ENCODE assay signal across 25 cellular contexts in genomic region chr15:88644741-88645140, GRCh38. TPM values are rescaled to one million over a fixed set of nuclear protein-coding genes. Genes with fewer than 3 reads are reported as not detected.
DNase-seq lines count a peak whose midpoint lies in the region; ATAC-seq and TF ChIP-seq lines count a peak whose summit lies in the region.
"Had no signal": no experiment of that assay in that cellular context is flagged by ENCODE, and none has a peak within 500 bp of the region (broad histone marks: within the 10 kb centered on the region; RNA-seq: fewer than 3 reads in every experiment).

No MANE protein-coding gene starts in this region.

- no peak overlapping the region for H3K4me2 ChIP-seq in GM23338
- H3K4me2 ChIP-seq: hepatocyte, neural progenitor cell had no signal

- H3K27me3 ChIP-seq in CD4-positive, alpha-beta T cell (ENCODE audit: control insufficient read depth, insufficient read depth, low read length): no peaks in the 10 kb centered on the region
- no peaks in the 10 kb centered on the region for H3K27me3 ChIP-seq in GM23338 (ENCODE audit: insufficient read depth)
- H3K27me3 ChIP-seq: hepatocyte, neural progenitor cell, tibial artery had no signal

- no peak overlapping the region for H3K27ac ChIP-seq in CD4-positive, alpha-beta T cell (ENCODE audit: low read depth, low read length)
- no peak overlapping the region for H3K27ac ChIP-seq in GM23338 (ENCODE audit: low read depth)
- H3K27ac ChIP-seq: hepatocyte, left ventricle myocardium inferior, neural progenitor cell, psoas muscle, tibial artery had no signal

- CTCF ChIA-PET in activated CD4-positive, alpha-beta memory T cell treated with anti-CD3 and anti-CD28 coated beads for 36 hours (lab: Charles Lee): interaction anchor here (1.2 kb wide), 1 partner anchor 20 kb away, joined by 6 read pairs; no protein-coding TSS in a partner anchor
- CTCF ChIA-PET in activated CD4-positive, alpha-beta memory T cell treated with anti-CD3 and anti-CD28 coated beads, Interleukin-2, amount 10 ng/mL, durations not matched to agents 7 days and 5 days (lab: Charles Lee): interaction anchor here (1.3 kb wide), 1 partner anchor 20 kb away, joined by 3 read pairs; no protein-coding TSS in a partner anchor
- CTCF ChIA-PET in CD4-positive, alpha-beta T cell (lab: Charles Lee): no interaction called here
- CTCF ChIA-PET in activated CD8-positive, alpha-beta T cell treated with anti-CD3 and anti-CD28 coated beads for 36 hours (lab: Charles Lee): no interaction called here

- H3F3A ChIP-seq in GM23338 (replicated peaks; ENCODE audit: low read depth): no peaks in the 10 kb centered on the region

- POLR2A ChIA-PET in activated CD4-positive, alpha-beta memory T cell treated with anti-CD3 and anti-CD28 coated beads for 36 hours (lab: Charles Lee): interaction anchor here (1.2 kb wide), 1 partner anchor 14 kb away, joined by 3 read pairs; no protein-coding TSS in a partner anchor
- POLR2A ChIA-PET in activated CD4-positive, alpha-beta memory T cell treated with anti-CD3 and anti-CD28 coated beads, Interleukin-2, amount 10 ng/mL, durations not matched to agents 7 days and 5 days (lab: Charles Lee): interaction anchor here (1.4 to 1.9 kb wide), 2 partner anchors 9 to 21 kb away, joined by 3 to 7 read pairs; no protein-coding TSS in a partner anchor
- POLR2A ChIA-PET in CD4-positive, alpha-beta T cell (lab: Charles Lee): interaction anchor here (1.0 to 5.7 kb wide), 3 partner anchors 10 to 20 kb away, joined by 3 to 35 read pairs (median 8); no protein-coding TSS in a partner anchor
- POLR2A ChIA-PET in activated CD8-positive, alpha-beta T cell treated with anti-CD3 and anti-CD28 coated beads for 36 hours (lab: Charles Lee): interaction anchor here (0.5 to 1.1 kb wide), 3 partner anchors 15 to 30 kb away, joined by 3 read pairs; no protein-coding TSS in a partner anchor

- no peaks in the 10 kb centered on the region for H4K20me1 ChIP-seq in GM23338 (replicated peaks; ENCODE audit: insufficient read depth)

- no peaks in the 10 kb centered on the region for H3K4me1 ChIP-seq in GM23338 (ENCODE audit: insufficient read depth)
- H3K4me1 ChIP-seq: neural progenitor cell had no signal

- H3K27ac Mint-ChIP-seq in activated CD4-positive, alpha-beta memory T cell treated with anti-CD3 and anti-CD28 coated beads for 36 hours: no peak overlapping the region
- no peak overlapping the region for H3K27ac Mint-ChIP-seq in activated CD4-positive, alpha-beta memory T cell treated with anti-CD3 and anti-CD28 coated beads, Interleukin-2, amount 10 ng/mL, durations not matched to agents 7 days and 5 days
- peak overlapping the region; percentile 73 for H3K27ac Mint-ChIP-seq in CD4-positive, alpha-beta T cell
- H3K27ac Mint-ChIP-seq in activated CD8-positive, alpha-beta T cell treated with anti-CD3 and anti-CD28 coated beads for 36 hours: peak overlapping the region; percentile 43
- no peak overlapping the region for H3K27ac Mint-ChIP-seq in GM23338
- H3K27ac Mint-ChIP-seq: neural progenitor cell had no signal

- H3K4me1 Mint-ChIP-seq in activated CD4-positive, alpha-beta memory T cell treated with anti-CD3 and anti-CD28 coated beads for 36 hours (ENCODE audit: low read depth): peaks cover 64% of the 10 kb centered on the region
- H3K4me1 Mint-ChIP-seq in activated CD4-positive, alpha-beta memory T cell treated with anti-CD3 and anti-CD28 coated beads, Interleukin-2, amount 10 ng/mL, durations not matched to agents 7 days and 5 days: peaks cover 71% of the 10 kb centered on the region
- peaks cover 80% of the 10 kb centered on the region for H3K4me1 Mint-ChIP-seq in CD4-positive, alpha-beta T cell (ENCODE audit: low read depth)
- peaks cover 72% of the 10 kb centered on the region for H3K4me1 Mint-ChIP-seq in activated CD8-positive, alpha-beta T cell treated with anti-CD3 and anti-CD28 coated beads for 36 hours (ENCODE audit: low read depth)
- H3K4me1 Mint-ChIP-seq in GM23338: peaks cover 14% of the 10 kb centered on the region

- H3K79me2 ChIP-seq in GM23338 (replicated peaks; ENCODE audit: insufficient read depth): no peaks in the 10 kb centered on the region
- H3K79me2 ChIP-seq: hepatocyte had no signal

- H3K9me3 ChIP-seq in CD4-positive, alpha-beta T cell (ENCODE audit: control insufficient read depth, low read length): no peaks in the 10 kb centered on the region
- H3K9me3 ChIP-seq: Caco-2, left ventricle myocardium inferior, psoas muscle, tibial artery had no signal

- H3K36me3 ChIP-seq in GM23338 (ENCODE audit: insufficient read depth): no peaks in the 10 kb centered on the region
- H3K36me3 ChIP-seq: left ventricle myocardium inferior, neural progenitor cell, tibial artery had no signal

- intact Hi-C loops in activated CD4-positive, alpha-beta memory T cell treated with anti-CD3 and anti-CD28 coated beads for 36 hours (cut with micrococcal nuclease): no loop called here
- intact Hi-C loops in CD4-positive, alpha-beta T cell (cut with DNase I, micrococcal nuclease): no loop called here
- intact Hi-C loops in activated CD8-positive, alpha-beta T cell treated with anti-CD3 and anti-CD28 coated beads for 36 hours (cut with micrococcal nuclease): no loop called here
- intact Hi-C loops in posterior vena cava (cut with DNase I): no loop called here

- no peak for ATAC-seq in CD4-positive, alpha-beta T cell (ENCODE audit: poor library complexity)
- ATAC-seq in activated CD8-positive, alpha-beta T cell treated with anti-CD3 and anti-CD28 coated beads for 36 hours: no peak
- ATAC-seq in HG02970 (IDR thresholded peaks at IDR 0.05; ENCODE audit: low FRiP score, unreplicated experiment) (no peak), GM23338 (no peak), GM18519 (IDR thresholded peaks at IDR 0.05; ENCODE audit: low FRiP score, unreplicated experiment) (no peak)
- ATAC-seq: esophagus mucosa, psoas muscle had no signal

- TF ChIP-seq CTCF in CD4-positive, alpha-beta T cell (IDR thresholded peaks at IDR 0.05): no peak
- no peak for TF ChIP-seq CTCF in activated CD8-positive, alpha-beta T cell treated with anti-CD3 and anti-CD28 coated beads for 36 hours (IDR thresholded peaks at IDR 0.05)
- no peak for TF ChIP-seq CTCF in GM23338 (conservative IDR thresholded peaks at IDR 0.05; ENCODE audit: low read depth in 2 of 2)

- no peaks in the 10 kb centered on the region for H3K9me3 Mint-ChIP-seq in activated CD4-positive, alpha-beta memory T cell treated with anti-CD3 and anti-CD28 coated beads for 36 hours
- H3K9me3 Mint-ChIP-seq in activated CD4-positive, alpha-beta memory T cell treated with anti-CD3 and anti-CD28 coated beads, Interleukin-2, amount 10 ng/mL, durations not matched to agents 7 days and 5 days: no peaks in the 10 kb centered on the region
- H3K9me3 Mint-ChIP-seq in CD4-positive, alpha-beta T cell: no peaks in the 10 kb centered on the region
- no peaks in the 10 kb centered on the region for H3K9me3 Mint-ChIP-seq in activated CD8-positive, alpha-beta T cell treated with anti-CD3 and anti-CD28 coated beads for 36 hours
- H3K9me3 Mint-ChIP-seq in GM23338: no peaks in the 10 kb centered on the region
- H3K9me3 Mint-ChIP-seq: immature natural killer cell, neural progenitor cell had no signal

- no peaks in the 10 kb centered on the region for H3K27me3 Mint-ChIP-seq in activated CD4-positive, alpha-beta memory T cell treated with anti-CD3 and anti-CD28 coated beads for 36 hours
- H3K27me3 Mint-ChIP-seq in activated CD4-positive, alpha-beta memory T cell treated with anti-CD3 and anti-CD28 coated beads, Interleukin-2, amount 10 ng/mL, durations not matched to agents 7 days and 5 days: no peaks in the 10 kb centered on the region
- H3K27me3 Mint-ChIP-seq in CD4-positive, alpha-beta T cell: no peaks in the 10 kb centered on the region
- H3K27me3 Mint-ChIP-seq in activated CD8-positive, alpha-beta T cell treated with anti-CD3 and anti-CD28 coated beads for 36 hours: no peaks in the 10 kb centered on the region
- H3K27me3 Mint-ChIP-seq in GM23338 (ENCODE audit: insufficient read depth, low read depth, poor library complexity): peaks cover 9% of the 10 kb centered on the region

- peaks cover 18% of the 10 kb centered on the region for H3K36me3 Mint-ChIP-seq in activated CD4-positive, alpha-beta memory T cell treated with anti-CD3 and anti-CD28 coated beads for 36 hours
- H3K36me3 Mint-ChIP-seq in activated CD4-positive, alpha-beta memory T cell treated with anti-CD3 and anti-CD28 coated beads, Interleukin-2, amount 10 ng/mL, durations not matched to agents 7 days and 5 days (ENCODE audit: low read depth): peaks cover 81% of the 10 kb centered on the region
- H3K36me3 Mint-ChIP-seq in CD4-positive, alpha-beta T cell (ENCODE audit: low read depth): peaks cover 81% of the 10 kb centered on the region
- H3K36me3 Mint-ChIP-seq in activated CD8-positive, alpha-beta T cell treated with anti-CD3 and anti-CD28 coated beads for 36 hours (ENCODE audit: low read depth): peaks cover 41% of the 10 kb centered on the region
- H3K36me3 Mint-ChIP-seq in GM23338 (ENCODE audit: low read depth): no peaks in the 10 kb centered on the region
- H3K36me3 Mint-ChIP-seq: neural progenitor cell had no signal

- H3K4me3 Mint-ChIP-seq in activated CD4-positive, alpha-beta memory T cell treated with anti-CD3 and anti-CD28 coated beads for 36 hours: no peak overlapping the region
- no peak overlapping the region for H3K4me3 Mint-ChIP-seq in activated CD4-positive, alpha-beta memory T cell treated with anti-CD3 and anti-CD28 coated beads, Interleukin-2, amount 10 ng/mL, durations not matched to agents 7 days and 5 days
- H3K4me3 Mint-ChIP-seq in CD4-positive, alpha-beta T cell: no peak overlapping the region
- H3K4me3 Mint-ChIP-seq in activated CD8-positive, alpha-beta T cell treated with anti-CD3 and anti-CD28 coated beads for 36 hours: no peak overlapping the region
- H3K4me3 Mint-ChIP-seq in GM23338: no peak overlapping the region
- H3K4me3 Mint-ChIP-seq: immature natural killer cell, neural progenitor cell had no signal

- H3K9me2 ChIP-seq in GM23338 (ENCODE audit: insufficient read depth): no peaks in the 10 kb centered on the region

- no peak overlapping the region for H3K4me3 ChIP-seq in GM23338
- H3K4me3 ChIP-seq: hepatocyte, left ventricle myocardium inferior, neural progenitor cell, psoas muscle, tibial artery had no signal

- DNase-seq in activated CD4-positive, alpha-beta memory T cell treated with anti-CD3 and anti-CD28 coated beads for 36 hours: peak; percentile 7
- no peak for DNase-seq in activated CD4-positive, alpha-beta memory T cell treated with anti-CD3 and anti-CD28 coated beads, Interleukin-2, amount 10 ng/mL, durations not matched to agents 7 days and 5 days
- DNase-seq in CD4-positive, alpha-beta T cell: no peak
- DNase-seq in activated CD8-positive, alpha-beta T cell treated with anti-CD3 and anti-CD28 coated beads for 36 hours: peak; percentile 0
- DNase-seq in posterior vena cava (ENCODE audit: low spot score) (peak; percentile 71), GM23338 (ENCODE audit: low spot score) (no peak)
- DNase-seq: activated CD4-positive, CD25-positive, alpha-beta regulatory T cell treated with anti-CD3 and anti-CD28 coated beads, Interleukin-2, amount 50 U/mL, for 72 hours; Caco-2; effector CD8-positive, alpha-beta T cell; foreskin melanocyte; immature natural killer cell; left ventricle myocardium inferior; MV-4-11; NCI-H2171 treated with DMSO at 0.1 percent for 48 hours; NCI-H526; psoas muscle; stimulated activated CD4-positive, alpha-beta T cell treated with anti-CD3 and anti-CD28 coated beads, Interleukin-2, amount 100 ng/mL, for 24 hours; stimulated activated naive CD4-positive, alpha-beta T cell; SW 1271 had no signal

- no peak overlapping the region for H2AFZ ChIP-seq in GM23338
- H2AFZ ChIP-seq: hepatocyte, neural progenitor cell had no signal

RNA-seq across cellular contexts. Expression of gene ISG20, which starts 5.9 kb away (rescaled TPM):
- total RNA-seq in activated CD4-positive, alpha-beta memory T cell treated with anti-CD3 and anti-CD28 coated beads for 36 hours: 10 to 100 TPM; 68.2 to 74.5 TPM
- 100 to 1,000 TPM; 337 to 338 TPM for total RNA-seq in activated CD4-positive, alpha-beta memory T cell treated with anti-CD3 and anti-CD28 coated beads, Interleukin-2, amount 10 ng/mL, durations not matched to agents 7 days and 5 days
- total RNA-seq in CD4-positive, alpha-beta T cell: 100 to 1,000 TPM; 152 to 157 TPM
- 10 to 100 TPM; 75.1 to 82.8 TPM for total RNA-seq in activated CD8-positive, alpha-beta T cell treated with anti-CD3 and anti-CD28 coated beads for 36 hours
- total RNA-seq in posterior vena cava: 1 to 10 TPM; 6.9 to 7.4 TPM
- 1.1 and 3.7 TPM in 2 replicates for total RNA-seq in GM23338 (2014; rRNA removed; shearing (Covaris generic))
- polyA plus RNA-seq in GM23338 (2016; fragmentation: Nextera tagmentation; extraction: Ambion mirVana): 3.2 and 4.9 TPM in 2 replicates

RNA-seq across cellular contexts. Expression of gene AEN, which starts 23.6 kb away (rescaled TPM):
- total RNA-seq in activated CD4-positive, alpha-beta memory T cell treated with anti-CD3 and anti-CD28 coated beads for 36 hours: 10 to 100 TPM; 55.5 to 55.7 TPM
- 10 to 100 TPM; 32.7 to 33.5 TPM for total RNA-seq in activated CD4-positive, alpha-beta memory T cell treated with anti-CD3 and anti-CD28 coated beads, Interleukin-2, amount 10 ng/mL, durations not matched to agents 7 days and 5 days
- total RNA-seq in CD4-positive, alpha-beta T cell: 10 to 100 TPM; 40.7 to 43.7 TPM
- total RNA-seq in activated CD8-positive, alpha-beta T cell treated with anti-CD3 and anti-CD28 coated beads for 36 hours: 10 to 100 TPM; 55.2 to 58.4 TPM
- 10 to 100 TPM; 12.2 to 24.3 TPM for total RNA-seq in posterior vena cava
- total RNA-seq in GM23338 (2014; rRNA removed; shearing (Covaris generic)): 218 and 220 TPM in 2 replicates
- 76.6 and 82.3 TPM in 2 replicates for polyA plus RNA-seq in GM23338 (2016; fragmentation: Nextera tagmentation; extraction: Ambion mirVana)

Comparison
In these comparisons a context has a peak if more than half of its experiments do, and no peak if none do; other contexts are left out.
1. DNase-seq: peak in activated CD4-positive, alpha-beta memory T cell treated with anti-CD3 and anti-CD28 coated beads for 36 hours (single experiment), activated CD8-positive, alpha-beta T cell treated with anti-CD3 and anti-CD28 coated beads for 36 hours (single experiment) and posterior vena cava (single experiment); none in activated CD4-positive, alpha-beta memory T cell treated with anti-CD3 and anti-CD28 coated beads, Interleukin-2, amount 10 ng/mL, durations not matched to agents 7 days and 5 days (single experiment), CD4-positive, alpha-beta T cell (0 of 10) and GM23338 (single experiment).
2. H3K27ac Mint-ChIP-seq: peak in CD4-positive, alpha-beta T cell (single experiment) and activated CD8-positive, alpha-beta T cell treated with anti-CD3 and anti-CD28 coated beads for 36 hours (single experiment); none in activated CD4-positive, alpha-beta memory T cell treated with anti-CD3 and anti-CD28 coated beads for 36 hours (single experiment), activated CD4-positive, alpha-beta memory T cell treated with anti-CD3 and anti-CD28 coated beads, Interleukin-2, amount 10 ng/mL, durations not matched to agents 7 days and 5 days (single experiment) and GM23338 (single experiment).
3. RNA of gene ISG20, which starts 5.9 kb away (total RNA-seq): 337 to 338 TPM in activated CD4-positive, alpha-beta memory T cell treated with anti-CD3 and anti-CD28 coated beads, Interleukin-2, amount 10 ng/mL, durations not matched to agents 7 days and 5 days, 152 to 157 TPM in CD4-positive, alpha-beta T cell, 75.1 to 82.8 TPM in activated CD8-positive, alpha-beta T cell treated with anti-CD3 and anti-CD28 coated beads for 36 hours and 68.2 to 74.5 TPM in activated CD4-positive, alpha-beta memory T cell treated with anti-CD3 and anti-CD28 coated beads for 36 hours; 6.9 to 7.4 TPM in posterior vena cava and 1.1 to 3.7 TPM in GM23338; every median in the first group is over 4 times any median in the second.
4. CTCF ChIA-PET loops: an anchor here in activated CD4-positive, alpha-beta memory T cell treated with anti-CD3 and anti-CD28 coated beads for 36 hours (1.2 kb wide) and activated CD4-positive, alpha-beta memory T cell treated with anti-CD3 and anti-CD28 coated beads, Interleukin-2, amount 10 ng/mL, durations not matched to agents 7 days and 5 days (1.3 kb wide); none called in CD4-positive, alpha-beta T cell and activated CD8-positive, alpha-beta T cell treated with anti-CD3 and anti-CD28 coated beads for 36 hours.